In genomic region chr2:37156071-37156856, GRCh38 we compare ENCODE assay signal across 8 cellular contexts. TPM values are rescaled to one million over a fixed set of nuclear protein-coding genes. Genes with fewer than 3 reads are reported as not detected.
A peak's percentile ranks its signal among the peaks of the same experiment; 100 is the strongest.
DNase-seq lines count a peak whose midpoint lies in the region; ATAC-seq and TF ChIP-seq lines count a peak whose summit lies in the region.

No MANE protein-coding gene starts in this region.

- H3K4me1 Mint-ChIP-seq in nephron = peaks cover 7% of the 10 kb centered on the region

- TF ChIP-seq CTCF in fibroblast of pulmonary artery (IDR thresholded peaks at IDR 0.05; ENCODE audit: low read length, missing control alignments) (no peak), nephron (IDR thresholded peaks at IDR 0.05; ENCODE audit: unreplicated experiment in 3 of 3) (no peak)

- H3K27ac ChIP-seq in thymus (ENCODE audit: low read depth) = peak overlapping the region; percentile 71

- H3K27ac Mint-ChIP-seq in nephron = peak overlapping the region; percentile 98 to 99 (median 98)

- peaks cover 4% of the 10 kb centered on the region for H3K27me3 Mint-ChIP-seq in nephron (ENCODE audit: low read depth)

- ATAC-seq in activated CD4-positive, CD25-positive, alpha-beta regulatory T cell treated with anti-CD3 and anti-CD28 coated beads, Interleukin-2, amount 50 U/mL, for 24 hours = peak; percentile 6 to 14
- ATAC-seq in HG02759 (IDR thresholded peaks at IDR 0.05; ENCODE audit: unreplicated experiment) = peak; percentile 12

- DNase-seq in activated CD4-positive, CD25-positive, alpha-beta regulatory T cell treated with anti-CD3 and anti-CD28 coated beads, Interleukin-2, amount 50 U/mL, for 72 hours = no peak
- DNase-seq in NCI-H2227 (lab: John Stamatoyannopoulos, UW; ENCODE audit: unreplicated experiment) (peak; percentile 62), activated T-helper 1 cell treated with Interleukin-2 at 50 U/mL for 16 hours (ENCODE audit: low read depth) (peak; percentile 4), fibroblast of pulmonary artery (ENCODE audit: low read depth) (peak; percentile 62)

- WGBS in thymus = 3% methylated on average over 27 of the region's 27 CpGs

- H3K4me3 ChIP-seq in fibroblast of pulmonary artery (replicated peaks; ENCODE audit: low read depth, low read length) = peak overlapping the region; percentile 89
- H3K4me3 ChIP-seq in thymus (ENCODE audit: low read length) = peak overlapping the region; percentile 91

- peaks cover 31% of the 10 kb centered on the region for H3K36me3 Mint-ChIP-seq in nephron (ENCODE audit: low read depth)

- H3K4me3 Mint-ChIP-seq in nephron = peak overlapping the region; percentile 95 to 97 (median 96)

- H3K4me1 ChIP-seq in thymus (ENCODE audit: control insufficient read depth, insufficient read depth, low read length) = peaks cover 4% of the 10 kb centered on the region

- H3K36me3 ChIP-seq in thymus (ENCODE audit: control insufficient read depth, insufficient read depth) = no peaks in the 10 kb centered on the region

- H3K27me3 ChIP-seq in thymus (ENCODE audit: control insufficient read depth, insufficient read depth) = no peaks in the 10 kb centered on the region

- H3K9me3 ChIP-seq in thymus (ENCODE audit: control insufficient read depth) = no peaks in the 10 kb centered on the region

- peaks cover 13% of the 10 kb centered on the region for H3K9me3 Mint-ChIP-seq in nephron

RNA-seq across cellular contexts. Expression of gene EIF2AK2, which starts 0.5 kb away (rescaled TPM):
- polyA plus RNA-seq in thymus = 9.6 TPM

RNA-seq across cellular contexts. Expression of gene SULT6B1, which starts 32.2 kb away (rescaled TPM):
- not detected for polyA plus RNA-seq in thymus

RNA-seq across cellular contexts. Expression of gene CEBPZOS, which starts 40.0 kb away (rescaled TPM):
- polyA plus RNA-seq in thymus = 50.4 TPM
